Comparison of ENCODE assay signal across 26 cellular contexts in genomic region chr3:12973827-12974226, GRCh38.
DNase-seq lines count a peak whose midpoint lies in the region; ATAC-seq, FAIRE-seq and TF ChIP-seq lines count a peak whose summit lies in the region.
"Had no signal": no experiment of that assay in that cellular context is flagged by ENCODE, and none has a peak within 500 bp of the region (broad histone marks: within the 10 kb centered on the region; RNA-seq: fewer than 3 reads in every experiment).

No MANE protein-coding gene starts in this region.

- no peak for TF ChIP-seq POLR2A in GM12878 (IDR thresholded peaks at IDR 0.05; ENCODE audit: low read depth, low read length)

- intact Hi-C loops in GM12878 (cut with micrococcal nuclease; ENCODE audit: unreplicated experiment), result no loop called here

- BruUV-seq in GM12878 (replicated peaks; lab: Mats Ljungman, UMichigan), result no TSS peak

- POLR2A ChIA-PET in GM12878 (lab: Charles Lee), result interaction anchor here (0.9 to 1.0 kb wide), 2 partner anchors 9 kb away, joined by 3 read pairs; no protein-coding TSS in a partner anchor

- no peaks in the 10 kb centered on the region for H3K27me3 Mint-ChIP-seq in stimulated activated naive CD8-positive, alpha-beta T cell treated with anti-CD3 and anti-CD28 coated beads, Interleukin-15, amount 100 ng/mL, for 72 hours
- H3K27me3 Mint-ChIP-seq in stimulated activated naive B cell treated with anti-CD40 and anti-IgM and Interleukin-4, amounts not matched to agents 10 μg/mL and 1 μg/mL and 100 μg/mL, for 72 hours, result no peaks in the 10 kb centered on the region
- H3K27me3 Mint-ChIP-seq: T-cell had no signal

- H2AFZ ChIP-seq in GM12878 (ENCODE audit: control insufficient read depth, low read depth, low read length), result no peak overlapping the region

- in situ Hi-C loops in GM12878 (cut with MboI), result no loop called here

- no peak overlapping the region for H3K27ac ChIP-seq in GM12878 (ENCODE audit: control insufficient read depth, insufficient read depth)
- H3K27ac ChIP-seq: body of pancreas, prostate gland had no signal

- ATAC-seq in stimulated activated naive CD8-positive, alpha-beta T cell treated with anti-CD3 and anti-CD28 coated beads, Interleukin-15, amount 100 ng/mL, for 72 hours, result peak; percentile 29
- no peak for ATAC-seq in stimulated activated naive CD8-positive, alpha-beta T cell treated with anti-CD3 and anti-CD28 coated beads, Interleukin-15, Interleukin-2, amounts not matched to agents 100 U/mL and 50 U/mL, for 24 hours
- ATAC-seq in HG02610 (IDR thresholded peaks at IDR 0.05; ENCODE audit: unreplicated experiment) (peak; percentile 68), GM12878 (peak; percentile 75), HG03520 (IDR thresholded peaks at IDR 0.05; ENCODE audit: unreplicated experiment) (no peak)
- ATAC-seq in stimulated activated naive B cell treated with anti-CD40 and anti-IgM and Interleukin-4, amounts not matched to agents 10 μg/mL and 1 μg/mL and 100 μg/mL, for 72 hours (replicated peaks), result peak; percentile 92 to 93
- ATAC-seq: activated CD8-positive, alpha-beta T cell treated with anti-CD3 and anti-CD28 coated beads, Interleukin-2, amount 10 ng/mL, durations not matched to agents 7 days and 5 days; body of pancreas had no signal

- 28% methylated on average over 6 of the region's 6 CpGs for WGBS in GM12878 (ENCODE audit: insufficient coverage, insufficient replicate concordance, low lambda C conversion rate, missing lambda C conversion rate)

- TF ChIP-seq CTCF in GM12878 (IDR thresholded peaks at IDR 0.05 in 2 of 3, conservative IDR thresholded peaks at IDR 0.05 in 1 of 3; ENCODE audit: control insufficient read depth in 2 of 3, extremely low read depth in 1 of 3, insufficient read depth in 1 of 3, low read depth in 3 of 3, low read length in 3 of 3), result no peak

- H3K27me3 ChIP-seq in GM12878 (replicated peaks in 1 of 2; ENCODE audit: control insufficient read depth in 2 of 2, insufficient read depth in 2 of 2, low read length in 1 of 2), result no peaks in the 10 kb centered on the region
- H3K27me3 ChIP-seq: body of pancreas, MG63 had no signal

- peaks cover 10% of the 10 kb centered on the region for H3K4me1 ChIP-seq in GM12878 (ENCODE audit: control insufficient read depth, insufficient read depth, low read length)
- H3K4me1 ChIP-seq: body of pancreas, prostate gland had no signal

- TF ChIP-seq RAD21 in GM12878 (IDR thresholded peaks at IDR 0.05; ENCODE audit: insufficient read depth, low read depth, low read length), result no peak

- H3K9me3 ChIP-seq in GM12878 (replicated peaks; ENCODE audit: control insufficient read depth, insufficient read depth, low read length), result no peaks in the 10 kb centered on the region
- H3K9me3 ChIP-seq: body of pancreas, MG63, prostate gland had no signal

- peaks cover 2 to 5% of the 10 kb centered on the region in 2 experiments; a peak in 2 of 4 replicates for H3K36me3 ChIP-seq in GM12878 (ENCODE audit: control insufficient read depth in 2 of 2, insufficient read depth in 2 of 2, low read length in 1 of 2)
- H3K36me3 ChIP-seq: MG63, prostate gland had no signal

- CTCF ChIA-PET in GM12878 (lab: Yijun Ruan, JAX), result interaction anchor here (1.0 to 4.1 kb wide), 4 partner anchors 10 to 66 kb away, joined by 4 to 22 read pairs (median 4); no protein-coding TSS in a partner anchor

- H3K4me3 Mint-ChIP-seq in stimulated activated naive CD8-positive, alpha-beta T cell treated with anti-CD3 and anti-CD28 coated beads, Interleukin-15, amount 100 ng/mL, for 72 hours, result no peak overlapping the region
- H3K4me3 Mint-ChIP-seq in stimulated activated naive B cell treated with anti-CD40 and anti-IgM and Interleukin-4, amounts not matched to agents 10 μg/mL and 1 μg/mL and 100 μg/mL, for 72 hours, result peak overlapping the region in 1 of 2 donors; percentile 15
- H3K4me3 Mint-ChIP-seq: activated CD8-positive, alpha-beta T cell treated with anti-CD3 and anti-CD28 coated beads, Interleukin-2, amount 10 ng/mL, durations not matched to agents 7 days and 5 days; T-cell had no signal

- no peak for DNase-seq in stimulated activated naive CD8-positive, alpha-beta T cell treated with anti-CD3 and anti-CD28 coated beads, Interleukin-15, amount 100 ng/mL, for 72 hours
- DNase-seq in stimulated activated naive CD8-positive, alpha-beta T cell treated with anti-CD3 and anti-CD28 coated beads, Interleukin-15, Interleukin-2, amounts not matched to agents 100 U/mL and 50 U/mL, for 24 hours, result no peak
- no peak for DNase-seq in GM12878 (ENCODE audit: low read depth, low spot score)
- DNase-seq in stimulated activated naive B cell treated with anti-CD40 and anti-IgM and Interleukin-4, amounts not matched to agents 10 μg/mL and 1 μg/mL and 100 μg/mL, for 72 hours, result peak; percentile 36
- DNase-seq in stimulated activated CD8-positive, alpha-beta memory T cell treated with anti-CD3 and anti-CD28 coated beads, Interleukin-4, amount 100 ng/mL, for 48 hours, result no peak
- DNase-seq in MV-4-11 (lab: John Stamatoyannopoulos, UW), result no peak
- DNase-seq: activated CD4-positive, alpha-beta T cell treated with anti-CD3 and anti-CD28 coated beads for 1 hour; activated CD8-positive, alpha-beta T cell treated with anti-CD3 and anti-CD28 coated beads, Interleukin-2, amount 10 ng/mL, durations not matched to agents 7 days and 5 days; activated T-cell treated with anti-CD3 and anti-CD28 coated beads, Interleukin-2, amount 50 U/mL, for 1 hour; body of pancreas; effector CD8-positive, alpha-beta T cell; erythroblast; GDM1; H7; MG63; NCI-H1436; NCI-H2107; NCI-H446 treated with DMSO at 0.1 percent for 48 hours; NK-92 treated with Interleukin-12 subunit alpha and Interleukin-12 subunit beta, amount 100 ng/mL, for 24 hours; SIG-M5; T-cell had no signal

- SMC1A ChIA-PET in GM12878 (lab: Charles Lee; ENCODE audit: uncharacterized antibody, unreplicated experiment), result interaction anchor here (0.7 to 1.8 kb wide), 4 partner anchors 10 to 137 kb away, joined by 3 to 5 read pairs (median 4); no protein-coding TSS in a partner anchor

- peaks cover 6% of the 10 kb centered on the region for H3K79me2 ChIP-seq in GM12878 (ENCODE audit: control insufficient read depth, insufficient read depth, low read length)

- H3K36me3 Mint-ChIP-seq in stimulated activated naive B cell treated with anti-CD40 and anti-IgM and Interleukin-4, amounts not matched to agents 10 μg/mL and 1 μg/mL and 100 μg/mL, for 72 hours, result peaks cover 16 to 27% of the 10 kb centered on the region in 2 donors

- H3K27ac Mint-ChIP-seq in stimulated activated naive CD8-positive, alpha-beta T cell treated with anti-CD3 and anti-CD28 coated beads, Interleukin-15, amount 100 ng/mL, for 72 hours, result no peak overlapping the region
- H3K27ac Mint-ChIP-seq in stimulated activated naive B cell treated with anti-CD40 and anti-IgM and Interleukin-4, amounts not matched to agents 10 μg/mL and 1 μg/mL and 100 μg/mL, for 72 hours, result no peak overlapping the region
- H3K27ac Mint-ChIP-seq: activated CD8-positive, alpha-beta T cell treated with anti-CD3 and anti-CD28 coated beads, Interleukin-2, amount 10 ng/mL, durations not matched to agents 7 days and 5 days had no signal

- no peak overlapping the region for H3K9ac ChIP-seq in GM12878 (ENCODE audit: control insufficient read depth, insufficient read depth, low read length)

- H3K4me1 Mint-ChIP-seq in stimulated activated naive CD8-positive, alpha-beta T cell treated with anti-CD3 and anti-CD28 coated beads, Interleukin-15, amount 100 ng/mL, for 72 hours, result peaks cover 15% of the 10 kb centered on the region
- peaks cover 61 to 71% of the 10 kb centered on the region in 2 donors for H3K4me1 Mint-ChIP-seq in stimulated activated naive B cell treated with anti-CD40 and anti-IgM and Interleukin-4, amounts not matched to agents 10 μg/mL and 1 μg/mL and 100 μg/mL, for 72 hours

- H3K9me3 Mint-ChIP-seq in stimulated activated naive CD8-positive, alpha-beta T cell treated with anti-CD3 and anti-CD28 coated beads, Interleukin-15, amount 100 ng/mL, for 72 hours, result no peaks in the 10 kb centered on the region
- H3K9me3 Mint-ChIP-seq in stimulated activated naive B cell treated with anti-CD40 and anti-IgM and Interleukin-4, amounts not matched to agents 10 μg/mL and 1 μg/mL and 100 μg/mL, for 72 hours, result no peaks in the 10 kb centered on the region
- H3K9me3 Mint-ChIP-seq: T-cell had no signal

- H4K20me1 ChIP-seq in GM12878 (ENCODE audit: control insufficient read depth, insufficient read depth), result peaks cover 7% of the 10 kb centered on the region; the same call in 1 of the 2 replicates

- H3K4me2 ChIP-seq in GM12878 (ENCODE audit: control insufficient read depth, insufficient read depth), result no peak overlapping the region

- H3K4me3 ChIP-seq in GM12878, result no peak overlapping the region
- H3K4me3 ChIP-seq: body of pancreas, MG63, prostate gland had no signal

- RAD21 ChIA-PET in GM12878 (lab: Charles Lee; ENCODE audit: unreplicated experiment), result interaction anchor here (1.0 to 1.6 kb wide), 4 partner anchors 9 to 73 kb away, joined by 3 to 10 read pairs (median 4); no protein-coding TSS in a partner anchor

- TF ChIP-seq EP300 in GM12878 (IDR thresholded peaks at IDR 0.05; ENCODE audit: borderline replicate concordance in 1 of 2, control insufficient read depth in 1 of 2, low read depth in 2 of 2, low read length in 2 of 2), result no peak

- no peak for FAIRE-seq in GM12878 (lab: Jason Lieb, UNC)
- FAIRE-seq: TTC549, urothelium cell line had no signal

TF ChIP-seq in GM12878, 131 proteins besides CTCF, POLR2A, EP300 and RAD21 (continues in another document):
- TF ChIP-seq ASH2L (IDR thresholded peaks at IDR 0.05; ENCODE audit: borderline replicate concordance, low read depth) (no peak), BCL11A (IDR thresholded peaks at IDR 0.05; ENCODE audit: low read depth, low read length) (peak; percentile 6; the same call in 1 of the 2 replicates), CBX5 (IDR thresholded peaks at IDR 0.05; ENCODE audit: low read depth) (no peak), BHLHE40 (IDR thresholded peaks at IDR 0.05; ENCODE audit: borderline replicate concordance in 1 of 2, low read depth in 2 of 2, low read length in 1 of 2) (peak; percentile 73 to 79), MTA2 (IDR thresholded peaks at IDR 0.05; ENCODE audit: low read depth) (peak; percentile 48; the same call in 1 of the 2 replicates), CHD1 (IDR thresholded peaks at IDR 0.05; ENCODE audit: low read depth, low read length) (no peak), RUNX3 (IDR thresholded peaks at IDR 0.05; ENCODE audit: low read length) (peak; percentile 70), TCF12 (IDR thresholded peaks at IDR 0.05; ENCODE audit: low read depth, low read length) (0 out of 2 replicates have a peak, but pooled peaks have one; percentile 25), MYB (IDR thresholded peaks at IDR 0.05; ENCODE audit: borderline replicate concordance, low read depth, low read length) (0 out of 2 replicates have a peak, but pooled peaks have one; percentile 26), DPF2 (IDR thresholded peaks at IDR 0.05) (peak; percentile 21; the same call in 1 of the 2 replicates), YBX1 (IDR thresholded peaks at IDR 0.05) (no peak)

Comparison
In these comparisons a context has a peak if more than half of its experiments do, and no peak if none do; other contexts are left out.
1. ATAC-seq: peak in stimulated activated naive CD8-positive, alpha-beta T cell treated with anti-CD3 and anti-CD28 coated beads, Interleukin-15, amount 100 ng/mL, for 72 hours (single experiment), HG02610 (single experiment), GM12878 (single experiment) and stimulated activated naive B cell treated with anti-CD40 and anti-IgM and Interleukin-4, amounts not matched to agents 10 μg/mL and 1 μg/mL and 100 μg/mL, for 72 hours (2 of 2); none in stimulated activated naive CD8-positive, alpha-beta T cell treated with anti-CD3 and anti-CD28 coated beads, Interleukin-15, Interleukin-2, amounts not matched to agents 100 U/mL and 50 U/mL, for 24 hours (single experiment) and HG03520 (single experiment).